16 cellular contexts compared by ENCODE assay signal in genomic region chr22:19971276-19972124, GRCh38. TPM values are rescaled to one million over a fixed set of nuclear protein-coding genes. Genes with fewer than 3 reads are reported as not detected.
DNase-seq lines count a peak whose midpoint lies in the region; ATAC-seq and TF ChIP-seq lines count a peak whose summit lies in the region.
"Had no signal": no experiment of that assay in that cellular context is flagged by ENCODE, and none has a peak within 500 bp of the region (broad histone marks: within the 10 kb centered on the region; RNA-seq: fewer than 3 reads in every experiment).

No MANE protein-coding gene starts in this region.

- BruUV-seq in Calu3 (replicated peaks; lab: Mats Ljungman, UMichigan): no TSS peak

- no peak for TF ChIP-seq CTCF in Calu3 (IDR thresholded peaks at IDR 0.05; ENCODE audit: unreplicated experiment)
- TF ChIP-seq CTCF in WERI-Rb-1 (IDR thresholded peaks at IDR 0.05; ENCODE audit: low read depth, low read length): no peak

- CTCF ChIA-PET in Calu3 (lab: Charles Lee): interaction anchor here (0.9 to 1.7 kb wide), 3 partner anchors 13 to 44 kb away, joined by 3 to 15 read pairs (median 3); no protein-coding TSS in a partner anchor

- intact Hi-C loops in Calu3 (cut with micrococcal nuclease; ENCODE audit: unreplicated experiment): loop anchor here (2.0 to 5.0 kb wide), 2 partner anchors 41 to 57 kb away; no protein-coding TSS in a partner anchor

- H3K27ac ChIP-seq in WERI-Rb-1 (peak overlapping the region; percentile 60), SJCRH30 (no peak overlapping the region)
- H3K27ac ChIP-seq: neural progenitor cell, PC-9, thoracic aorta had no signal

- H3K4me1 Mint-ChIP-seq in Calu3 (ENCODE audit: low read depth, unreplicated experiment) (peaks cover 13% of the 10 kb centered on the region), immature natural killer cell (peaks cover 64 to 66% of the 10 kb centered on the region in 2 donors)
- H3K4me1 Mint-ChIP-seq in stimulated activated memory B cell treated with anti-CD40 and anti-IgM and Interleukin-4, amounts not matched to agents 10 μg/mL and 1 μg/mL and 100 μg/mL, for 72 hours: peaks cover 22% of the 10 kb centered on the region

- peaks cover 79% of the 10 kb centered on the region for H3K36me3 ChIP-seq in WERI-Rb-1
- H3K36me3 ChIP-seq in SJCRH30: peaks cover 12% of the 10 kb centered on the region; the same call in 1 of the 2 replicates
- H3K36me3 ChIP-seq: neural progenitor cell had no signal

- H3K4me1 ChIP-seq in SJCRH30: peaks cover 11% of the 10 kb centered on the region

- H3K9me3 ChIP-seq in WERI-Rb-1 (ENCODE audit: severe bottlenecking): no peaks in the 10 kb centered on the region
- no peaks in the 10 kb centered on the region for H3K9me3 ChIP-seq in SJCRH30 (replicated peaks)
- H3K9me3 ChIP-seq: BE2C, thoracic aorta had no signal

- H3K27ac Mint-ChIP-seq in Calu3 (ENCODE audit: unreplicated experiment): peak overlapping the region; percentile 40
- peak overlapping the region; percentile 76 to 95 (median 88) for H3K27ac Mint-ChIP-seq in immature natural killer cell
- peak overlapping the region; percentile 33 for H3K27ac Mint-ChIP-seq in stimulated activated memory B cell treated with anti-CD40 and anti-IgM and Interleukin-4, amounts not matched to agents 10 μg/mL and 1 μg/mL and 100 μg/mL, for 72 hours
- H3K27ac Mint-ChIP-seq: activated CD4-positive, alpha-beta memory T cell treated with anti-CD3 and anti-CD28 coated beads for 36 hours; activated T-helper 1 cell treated with anti-CD3 and anti-CD28 coated beads, Interleukin-12 subunit alpha, Interleukin-12 subunit beta, Interleukin-2, Interleukin-4 antibody, amounts not matched to agents 30 ng/mL and 10 ng/mL and 1 ng/mL, durations not matched to agents 14 hours and 24 hours and 36 hours had no signal

- H3K9me3 Mint-ChIP-seq in Calu3 (ENCODE audit: low read depth, unreplicated experiment) (no peaks in the 10 kb centered on the region), immature natural killer cell (no peaks in the 10 kb centered on the region)
- no peaks in the 10 kb centered on the region for H3K9me3 Mint-ChIP-seq in stimulated activated memory B cell treated with anti-CD40 and anti-IgM and Interleukin-4, amounts not matched to agents 10 μg/mL and 1 μg/mL and 100 μg/mL, for 72 hours
- H3K9me3 Mint-ChIP-seq: activated CD4-positive, alpha-beta memory T cell treated with anti-CD3 and anti-CD28 coated beads for 36 hours; activated T-helper 1 cell treated with anti-CD3 and anti-CD28 coated beads, Interleukin-12 subunit alpha, Interleukin-12 subunit beta, Interleukin-2, Interleukin-4 antibody, amounts not matched to agents 30 ng/mL and 10 ng/mL and 1 ng/mL, durations not matched to agents 14 hours and 24 hours and 36 hours; neural progenitor cell had no signal

- no peaks in the 10 kb centered on the region for H3K27me3 Mint-ChIP-seq in Calu3 (ENCODE audit: unreplicated experiment)
- peaks cover 2 to 16% (median 5%) of the 10 kb centered on the region in 3 donors for H3K27me3 Mint-ChIP-seq in immature natural killer cell (ENCODE audit: low read depth in 3 of 3)
- H3K27me3 Mint-ChIP-seq in stimulated activated memory B cell treated with anti-CD40 and anti-IgM and Interleukin-4, amounts not matched to agents 10 μg/mL and 1 μg/mL and 100 μg/mL, for 72 hours: peaks cover 21% of the 10 kb centered on the region
- H3K27me3 Mint-ChIP-seq: activated CD4-positive, alpha-beta memory T cell treated with anti-CD3 and anti-CD28 coated beads for 36 hours had no signal

- H3K27me3 ChIP-seq in WERI-Rb-1 (ENCODE audit: insufficient read depth, low read depth, severe bottlenecking): no peaks in the 10 kb centered on the region
- no peaks in the 10 kb centered on the region for H3K27me3 ChIP-seq in SJCRH30
- H3K27me3 ChIP-seq: BE2C, neural progenitor cell had no signal

- H3K36me3 Mint-ChIP-seq in Calu3 (ENCODE audit: insufficient read depth, unreplicated experiment) (peaks cover 55% of the 10 kb centered on the region), immature natural killer cell (peaks cover 0 to 9% (median 4%) of the 10 kb centered on the region in 3 donors)
- peaks cover 16% of the 10 kb centered on the region for H3K36me3 Mint-ChIP-seq in stimulated activated memory B cell treated with anti-CD40 and anti-IgM and Interleukin-4, amounts not matched to agents 10 μg/mL and 1 μg/mL and 100 μg/mL, for 72 hours

- ATAC-seq in stimulated activated memory B cell treated with anti-CD40 and anti-IgM and Interleukin-4, amounts not matched to agents 10 μg/mL and 1 μg/mL and 100 μg/mL, for 72 hours: no peak
- ATAC-seq in HG02981 (IDR thresholded peaks at IDR 0.05; ENCODE audit: unreplicated experiment): no peak

- H3K4me3 Mint-ChIP-seq in Calu3 (ENCODE audit: low read depth, unreplicated experiment) (no peak overlapping the region), immature natural killer cell (peak overlapping the region; percentile 68 to 86 (median 77))
- no peak overlapping the region for H3K4me3 Mint-ChIP-seq in stimulated activated memory B cell treated with anti-CD40 and anti-IgM and Interleukin-4, amounts not matched to agents 10 μg/mL and 1 μg/mL and 100 μg/mL, for 72 hours
- H3K4me3 Mint-ChIP-seq: activated CD4-positive, alpha-beta memory T cell treated with anti-CD3 and anti-CD28 coated beads for 36 hours; activated T-helper 1 cell treated with anti-CD3 and anti-CD28 coated beads, Interleukin-12 subunit alpha, Interleukin-12 subunit beta, Interleukin-2, Interleukin-4 antibody, amounts not matched to agents 30 ng/mL and 10 ng/mL and 1 ng/mL, durations not matched to agents 14 hours and 24 hours and 36 hours had no signal

- no peak overlapping the region for H3K4me3 ChIP-seq in WERI-Rb-1 (ENCODE audit: low read depth, low read length)
- H3K4me3 ChIP-seq in SJCRH30: no peak overlapping the region
- H3K4me3 ChIP-seq: neural progenitor cell, PC-9, thoracic aorta had no signal

- no peak for DNase-seq in Calu3
- DNase-seq in WERI-Rb-1: no peak
- peak; percentile 73 to 80 (median 74) for DNase-seq in immature natural killer cell
- DNase-seq in cortex of kidney (lab: John Stamatoyannopoulos, UW): no peak
- no peak for DNase-seq in SJCRH30
- no peak for DNase-seq in NCI-H82 treated with DMSO at 0.1 percent for 48 hours (lab: John Stamatoyannopoulos, UW; ENCODE audit: unreplicated experiment)
- DNase-seq: activated CD4-positive, alpha-beta memory T cell treated with anti-CD3 and anti-CD28 coated beads for 36 hours; NCI-H2081 treated with DMSO at 0.1 percent for 48 hours; PC-9; stimulated activated CD4-positive, alpha-beta T cell treated with anti-CD3 and anti-CD28 coated beads, Interleukin-1b, Interleukin-23, amount 100 ng/mL, for 48 hours had no signal

RNA-seq across cellular contexts. Expression of gene TXNRD2, which starts 29.9 kb away (rescaled TPM):
- total RNA-seq in Calu3 (2022): 33.7 and 36.3 TPM in 2 replicates
- polyA plus RNA-seq in immature natural killer cell: 10 to 100 TPM; 11.0 to 17.1 (median 15.5) TPM
- total RNA-seq in SJCRH30 (2014; rRNA removed; shearing (Covaris generic)): 17.0 and 17.2 TPM in 2 replicates

RNA-seq across cellular contexts. Expression of gene COMT, which starts 29.9 kb away (rescaled TPM):
- total RNA-seq in Calu3 (2022): 165 and 170 TPM in 2 replicates
- polyA plus RNA-seq in immature natural killer cell: 100 to 1,000 TPM; 130 to 167 (median 155) TPM
- 69.2 and 74.6 TPM in 2 replicates for total RNA-seq in SJCRH30 (2014; rRNA removed; shearing (Covaris generic))

RNA-seq across cellular contexts. Expression of gene ARVCF, which starts 45.1 kb away (rescaled TPM):
- 19.7 and 21.7 TPM in 2 replicates for total RNA-seq in Calu3 (2022)
- 10 to 100 TPM in 1 of 3 donors, 1 to 10 TPM in 2; 5.3 to 15.9 (median 5.3) TPM for polyA plus RNA-seq in immature natural killer cell
- total RNA-seq in SJCRH30 (2014; rRNA removed; shearing (Covaris generic)): 4.2 and 9.0 TPM in 2 replicates

RNA-seq across cellular contexts. Expression of gene TANGO2, which starts 49.4 kb away (rescaled TPM):
- total RNA-seq in Calu3 (2022): 33.5 and 41.4 TPM in 2 replicates
- polyA plus RNA-seq in immature natural killer cell: 10 to 100 TPM; 43.3 to 68.6 (median 56.6) TPM
- 8.1 and 9.4 TPM in 2 replicates for total RNA-seq in SJCRH30 (2014; rRNA removed; shearing (Covaris generic))

Comparison
In these comparisons a context has a peak if more than half of its experiments do, and no peak if none do; other contexts are left out.
1. DNase-seq: peak in immature natural killer cell (3 of 3); none in Calu3 (single experiment), WERI-Rb-1 (single experiment), cortex of kidney (single experiment), SJCRH30 (0 of 2) and NCI-H82 treated with DMSO at 0.1 percent for 48 hours (single experiment).
2. H3K27ac Mint-ChIP-seq: peak in every context shown above with its lines; median percentile 88 in immature natural killer cell; 40 in Calu3; 33 in stimulated activated memory B cell treated with anti-CD40 and anti-IgM and Interleukin-4, amounts not matched to agents 10 μg/mL and 1 μg/mL and 100 μg/mL, for 72 hours.
3. H3K4me3 Mint-ChIP-seq: peak in immature natural killer cell (5 of 5); none in Calu3 (single experiment) and stimulated activated memory B cell treated with anti-CD40 and anti-IgM and Interleukin-4, amounts not matched to agents 10 μg/mL and 1 μg/mL and 100 μg/mL, for 72 hours (single experiment).